28 cellular contexts compared by ENCODE assay signal in genomic region chr20:61916318-61916891, GRCh38.
"Had no signal": no experiment of that assay in that cellular context is flagged by ENCODE, and none has a peak within 500 bp of the region (broad histone marks: within the 10 kb centered on the region; RNA-seq: fewer than 3 reads in every experiment).

No MANE protein-coding gene starts in this region.

- H3K36me3 Mint-ChIP-seq: mesothelial cell of epicardium, naive B cell had no signal

- H3K4me1 Mint-ChIP-seq: endodermal cell, mesothelial cell of epicardium had no signal

- H3K27me3 Mint-ChIP-seq: dendritic cell treated with granulocyte-macrophage colony-stimulating factor and Interleukin-4, amounts not matched to agents 40 ng/mL and 50 ng/mL, for 4 days had no signal

- H3K9me3 ChIP-seq: colonic mucosa, esophagus squamous epithelium, gastrocnemius medialis, left lung, lower lobe of right lung, mucosa of descending colon had no signal

- H3K9me3 Mint-ChIP-seq: effector memory CD8-positive, alpha-beta T cell; endodermal cell had no signal

- DNase-seq: colonic mucosa; cortex of kidney; effector CD8-positive, alpha-beta T cell; effector memory CD8-positive, alpha-beta T cell; endodermal cell; erythroblast; esophagus squamous epithelium; foreskin fibroblast; foreskin melanocyte; gastrocnemius medialis; glutamatergic neuron; head of caudate nucleus; hippocampal formation; left cardiac atrium; left ventricle myocardium superior; lower lobe of right lung; mesenchymal stem cell; mucosa of descending colon; naive B cell had no signal

- H3K27ac Mint-ChIP-seq: dendritic cell treated with granulocyte-macrophage colony-stimulating factor and Interleukin-4, amounts not matched to agents 40 ng/mL and 50 ng/mL, for 4 days; effector memory CD8-positive, alpha-beta T cell; endodermal cell; mesothelial cell of epicardium had no signal

- ATAC-seq: effector memory CD8-positive, alpha-beta T cell; esophagus mucosa; gastrocnemius medialis; heart right ventricle; left cardiac atrium; left lung; left ventricle myocardium superior; lower lobe of right lung; mucosa of descending colon had no signal

- H3K4me3 Mint-ChIP-seq: dendritic cell treated with granulocyte-macrophage colony-stimulating factor and Interleukin-4, amounts not matched to agents 40 ng/mL and 50 ng/mL, for 4 days; effector memory CD8-positive, alpha-beta T cell; endodermal cell; mesothelial cell of epicardium; naive B cell had no signal

- H3K36me3 ChIP-seq: colonic mucosa, esophagus squamous epithelium, gastrocnemius medialis, heart right ventricle, left lung, lower lobe of right lung had no signal

- H3K27ac ChIP-seq: colonic mucosa, epithelial cell of prostate, esophagus squamous epithelium, gastrocnemius medialis, heart right ventricle, left lung, lower lobe of right lung had no signal

- H3K4me3 ChIP-seq: colonic mucosa, esophagus squamous epithelium, gastrocnemius medialis, heart right ventricle, left lung, lower lobe of right lung, mucosa of descending colon had no signal

- H3K4me1 ChIP-seq: colonic mucosa, esophagus squamous epithelium, gastrocnemius medialis, heart right ventricle, left lung, lower lobe of right lung had no signal

- FAIRE-seq: endometrium, islet of Langerhans, keratinocyte had no signal

- H3K27me3 ChIP-seq: colonic mucosa, gastrocnemius medialis had no signal
